In genomic region chr3:126581569-126581968, GRCh38 we compare ENCODE assay signal across 43 cellular contexts. TPM values are rescaled to one million over a fixed set of nuclear protein-coding genes. Genes with fewer than 3 reads are reported as not detected.
"Had no signal": no experiment of that assay in that cellular context is flagged by ENCODE, and none has a peak within 500 bp of the region (broad histone marks: within the 10 kb centered on the region; RNA-seq: fewer than 3 reads in every experiment).

No MANE protein-coding gene starts in this region.

- H3K9me3 ChIP-seq: adrenal gland had no signal

- H3K4me3 ChIP-seq: adrenal gland, ascending aorta, body of pancreas, breast epithelium, cardiac muscle cell had no signal

- H3K27ac ChIP-seq: adrenal gland, ascending aorta, body of pancreas, brain microvascular endothelial cell, breast epithelium, cardiac muscle cell had no signal

- H3K9me3 Mint-ChIP-seq: activated naive CD4-positive, alpha-beta T cell treated with anti-CD3 and anti-CD28 coated beads for 36 hours; activated naive CD4-positive, alpha-beta T cell treated with anti-CD3 and anti-CD28 coated beads, Interleukin-2, amount 10 ng/mL, durations not matched to agents 7 days and 5 days; activated naive CD4-positive, alpha-beta T cell treated with anti-CD3 and anti-CD28 coated beads, Interleukin-2, amount 50 U/mL, for 72 hours; activated naive CD8-positive, alpha-beta T cell treated with anti-CD3 and anti-CD28 coated beads for 36 hours; activated naive CD8-positive, alpha-beta T cell treated with anti-CD3 and anti-CD28 coated beads, Interleukin-2, amount 10 ng/mL, durations not matched to agents 7 days and 5 days; activated naive CD8-positive, alpha-beta T cell treated with anti-CD3 and anti-CD28 coated beads, Interleukin-2, amount 50 U/mL, for 24 hours; activated T-cell treated with anti-CD3 and anti-CD28 coated beads, Interleukin-2, amount 50 U/mL, for 72 hours; activated T-helper 1 cell treated with anti-CD3 and anti-CD28 coated beads, Interleukin-12 subunit alpha, Interleukin-12 subunit beta, Interleukin-2, Interleukin-4 antibody, amounts not matched to agents 30 ng/mL and 10 ng/mL and 1 ng/mL, durations not matched to agents 14 hours and 24 hours and 36 hours; activated T-helper 17 cell treated with anti-CD3 and anti-CD28 coated beads, Interleukin-2, amount 50 U/mL, for 72 hours; activated T-helper 2 cell treated with anti-CD3 and anti-CD28 coated beads, Interferon-gamma antibody, Interleukin-2, Interleukin-4, amounts not matched to agents 10 μg/mL and 5 μg/mL and 100 μg/mL, durations not matched to agents 14 hours and 24 hours and 36 hours; central memory CD8-positive, alpha-beta T cell had no signal

- H3K27me3 Mint-ChIP-seq: activated naive CD8-positive, alpha-beta T cell; activated naive CD8-positive, alpha-beta T cell treated with anti-CD3 and anti-CD28 coated beads for 36 hours; activated naive CD8-positive, alpha-beta T cell treated with anti-CD3 and anti-CD28 coated beads, Interleukin-2, amount 50 U/mL, for 24 hours had no signal

- H3K4me3 Mint-ChIP-seq: activated naive CD4-positive, alpha-beta T cell treated with anti-CD3 and anti-CD28 coated beads for 36 hours; activated naive CD4-positive, alpha-beta T cell treated with anti-CD3 and anti-CD28 coated beads, Interleukin-2, amount 10 ng/mL, durations not matched to agents 7 days and 5 days; activated naive CD4-positive, alpha-beta T cell treated with anti-CD3 and anti-CD28 coated beads, Interleukin-2, amount 50 U/mL, for 24 hours; activated naive CD8-positive, alpha-beta T cell; activated naive CD8-positive, alpha-beta T cell treated with anti-CD3 and anti-CD28 coated beads for 36 hours; activated naive CD8-positive, alpha-beta T cell treated with anti-CD3 and anti-CD28 coated beads, Interleukin-2, amount 10 ng/mL, durations not matched to agents 7 days and 5 days; activated naive CD8-positive, alpha-beta T cell treated with anti-CD3 and anti-CD28 coated beads, Interleukin-2, amount 50 U/mL, for 24 hours; activated T-cell treated with anti-CD3 and anti-CD28 coated beads, Interleukin-2, amount 50 U/mL, for 24 hours; activated T-cell treated with anti-CD3 and anti-CD28 coated beads, Interleukin-2, amount 50 U/mL, for 4 hours; activated T-cell treated with anti-CD3 and anti-CD28 coated beads, Interleukin-2, amount 50 U/mL, for 72 hours; activated T-helper 1 cell treated with anti-CD3 and anti-CD28 coated beads, Interleukin-12 subunit alpha, Interleukin-12 subunit beta, Interleukin-2, Interleukin-4 antibody, amounts not matched to agents 30 ng/mL and 10 ng/mL and 1 ng/mL, durations not matched to agents 14 hours and 24 hours and 36 hours; activated T-helper 17 cell treated with anti-CD3 and anti-CD28 coated beads, Interleukin-2, amount 50 U/mL, for 72 hours; brain; central memory CD8-positive, alpha-beta T cell had no signal

- H3K36me3 Mint-ChIP-seq: activated naive CD4-positive, alpha-beta T cell treated with anti-CD3 and anti-CD28 coated beads, Interleukin-2, amount 10 ng/mL, durations not matched to agents 7 days and 5 days; activated naive CD4-positive, alpha-beta T cell treated with anti-CD3 and anti-CD28 coated beads, Interleukin-2, amount 50 U/mL, for 24 hours; activated naive CD4-positive, alpha-beta T cell treated with anti-CD3 and anti-CD28 coated beads, Interleukin-2, amount 50 U/mL, for 72 hours; activated naive CD8-positive, alpha-beta T cell; activated naive CD8-positive, alpha-beta T cell treated with anti-CD3 and anti-CD28 coated beads for 36 hours; activated naive CD8-positive, alpha-beta T cell treated with anti-CD3 and anti-CD28 coated beads, Interleukin-2, amount 10 ng/mL, durations not matched to agents 7 days and 5 days had no signal

- DNase-seq: activated effector memory CD4-positive, alpha-beta T cell treated with anti-CD3 and anti-CD28 coated beads, Interleukin-2, amount 50 U/mL, for 16 hours; activated effector memory CD4-positive, alpha-beta T cell treated with Interleukin-2 at 50 U/mL for 16 hours; activated gamma-delta T cell; activated gamma-delta T cell treated with Interleukin-2 at 50 U/mL for 16 hours; activated naive CD4-positive, alpha-beta T cell; activated naive CD4-positive, alpha-beta T cell treated with anti-CD3 and anti-CD28 coated beads for 36 hours; activated naive CD4-positive, alpha-beta T cell treated with anti-CD3 and anti-CD28 coated beads, Interleukin-2, amount 10 ng/mL, durations not matched to agents 7 days and 5 days; activated naive CD4-positive, alpha-beta T cell treated with anti-CD3 and anti-CD28 coated beads, Interleukin-2, amount 50 U/mL, for 16 hours; activated naive CD4-positive, alpha-beta T cell treated with Interleukin-2 at 50 U/mL for 16 hours; activated naive CD8-positive, alpha-beta T cell treated with anti-CD3 and anti-CD28 coated beads for 36 hours; activated naive CD8-positive, alpha-beta T cell treated with anti-CD3 and anti-CD28 coated beads, Interleukin-2, amount 10 ng/mL, durations not matched to agents 7 days and 5 days; activated naive CD8-positive, alpha-beta T cell treated with anti-CD3 and anti-CD28 coated beads, Interleukin-2, amount 50 U/mL, for 24 hours; activated T-cell treated with anti-CD3 and anti-CD28 coated beads, Interleukin-2, amount 50 U/mL, for 24 hours; activated T-cell treated with anti-CD3 and anti-CD28 coated beads, Interleukin-2, amount 50 U/mL, for 4 hours; activated T-cell treated with anti-CD3 and anti-CD28 coated beads, Interleukin-2, amount 50 U/mL, for 48 hours; activated T-cell treated with anti-CD3 and anti-CD28 coated beads, Interleukin-2, amount 50 U/mL, for 72 hours; adrenal gland; amniotic stem cell; amygdala; anterior cingulate cortex; aorta; body of pancreas; brain microvascular endothelial cell; caudate nucleus; central memory CD4-positive, alpha-beta T cell; cerebellar nuclear complex had no signal

- H3K27ac Mint-ChIP-seq: activated naive CD4-positive, alpha-beta T cell treated with anti-CD3 and anti-CD28 coated beads for 36 hours; activated naive CD4-positive, alpha-beta T cell treated with anti-CD3 and anti-CD28 coated beads, Interleukin-2, amount 10 ng/mL, durations not matched to agents 7 days and 5 days; activated naive CD4-positive, alpha-beta T cell treated with anti-CD3 and anti-CD28 coated beads, Interleukin-2, amount 50 U/mL, for 24 hours; activated naive CD4-positive, alpha-beta T cell treated with anti-CD3 and anti-CD28 coated beads, Interleukin-2, amount 50 U/mL, for 72 hours; activated naive CD8-positive, alpha-beta T cell; activated naive CD8-positive, alpha-beta T cell treated with anti-CD3 and anti-CD28 coated beads for 36 hours; activated naive CD8-positive, alpha-beta T cell treated with anti-CD3 and anti-CD28 coated beads, Interleukin-2, amount 10 ng/mL, durations not matched to agents 7 days and 5 days; activated naive CD8-positive, alpha-beta T cell treated with anti-CD3 and anti-CD28 coated beads, Interleukin-2, amount 50 U/mL, for 24 hours; activated T-cell treated with anti-CD3 and anti-CD28 coated beads, Interleukin-2, amount 50 U/mL, for 24 hours; activated T-cell treated with anti-CD3 and anti-CD28 coated beads, Interleukin-2, amount 50 U/mL, for 72 hours; activated T-helper 1 cell treated with anti-CD3 and anti-CD28 coated beads, Interleukin-12 subunit alpha, Interleukin-12 subunit beta, Interleukin-2, Interleukin-4 antibody, amounts not matched to agents 30 ng/mL and 10 ng/mL and 1 ng/mL, durations not matched to agents 14 hours and 24 hours and 36 hours; activated T-helper 17 cell treated with anti-CD3 and anti-CD28 coated beads, Interleukin-2, amount 50 U/mL, for 72 hours; activated T-helper 2 cell treated with anti-CD3 and anti-CD28 coated beads, Interferon-gamma antibody, Interleukin-2, Interleukin-4, amounts not matched to agents 10 μg/mL and 5 μg/mL and 100 μg/mL, durations not matched to agents 14 hours and 24 hours and 36 hours; brain had no signal

- H3K36me3 ChIP-seq: adrenal gland, ascending aorta, brain microvascular endothelial cell, breast epithelium, cardiac muscle cell had no signal

- H3K4me1 Mint-ChIP-seq: activated naive CD4-positive, alpha-beta T cell treated with anti-CD3 and anti-CD28 coated beads, Interleukin-2, amount 10 ng/mL, durations not matched to agents 7 days and 5 days; activated naive CD4-positive, alpha-beta T cell treated with anti-CD3 and anti-CD28 coated beads, Interleukin-2, amount 50 U/mL, for 24 hours; activated naive CD8-positive, alpha-beta T cell treated with anti-CD3 and anti-CD28 coated beads, Interleukin-2, amount 10 ng/mL, durations not matched to agents 7 days and 5 days; activated naive CD8-positive, alpha-beta T cell treated with anti-CD3 and anti-CD28 coated beads, Interleukin-2, amount 50 U/mL, for 24 hours; activated T-helper 17 cell treated with anti-CD3 and anti-CD28 coated beads, Interleukin-2, amount 50 U/mL, for 72 hours; brain; central memory CD8-positive, alpha-beta T cell had no signal

- H3K27me3 ChIP-seq: adrenal gland, ascending aorta, body of pancreas, breast epithelium, cardiac muscle cell had no signal

- H3K4me1 ChIP-seq: adrenal gland, ascending aorta, body of pancreas, breast epithelium had no signal

RNA-seq across cellular contexts. Expression of gene C3orf22, which starts 22.8 kb away (rescaled TPM):
- total RNA-seq: activated naive CD4-positive, alpha-beta T cell treated with anti-CD3 and anti-CD28 coated beads for 36 hours; activated naive CD4-positive, alpha-beta T cell treated with anti-CD3 and anti-CD28 coated beads, Interleukin-2, amount 50 U/mL, for 72 hours; activated naive CD8-positive, alpha-beta T cell treated with anti-CD3 and anti-CD28 coated beads for 36 hours; activated naive CD8-positive, alpha-beta T cell treated with anti-CD3 and anti-CD28 coated beads, Interleukin-2, amount 10 ng/mL, durations not matched to agents 7 days and 5 days; activated T-cell treated with anti-CD3 and anti-CD28 coated beads, Interleukin-2, amount 50 U/mL, for 4 hours; activated T-cell treated with anti-CD3 and anti-CD28 coated beads, Interleukin-2, amount 50 U/mL, for 72 hours; activated T-helper 1 cell treated with anti-CD3 and anti-CD28 coated beads, Interleukin-12 subunit alpha, Interleukin-12 subunit beta, Interleukin-2, Interleukin-4 antibody, amounts not matched to agents 30 ng/mL and 10 ng/mL and 1 ng/mL, durations not matched to agents 14 hours and 24 hours and 36 hours; activated T-helper 17 cell treated with anti-CD3 and anti-CD28 coated beads, Interleukin-2, amount 50 U/mL, for 72 hours; activated T-helper 2 cell treated with anti-CD3 and anti-CD28 coated beads, Interferon-gamma antibody, Interleukin-2, Interleukin-4, amounts not matched to agents 10 μg/mL and 5 μg/mL and 100 μg/mL, durations not matched to agents 14 hours and 24 hours and 36 hours; adrenal gland; aorta; ascending aorta; astrocyte; body of pancreas; breast epithelium; bronchial epithelial cell; cardiac muscle cell; cardiac septum; chondrocyte had no signal
- polyA plus RNA-seq: adipose tissue, adrenal gland, aorta, cardiac muscle cell had no signal

RNA-seq across cellular contexts. Expression of gene CHST13, which starts 57.6 kb away (rescaled TPM):
- total RNA-seq: activated naive CD4-positive, alpha-beta T cell treated with anti-CD3 and anti-CD28 coated beads for 36 hours; activated naive CD4-positive, alpha-beta T cell treated with anti-CD3 and anti-CD28 coated beads, Interleukin-2, amount 50 U/mL, for 72 hours; activated naive CD8-positive, alpha-beta T cell treated with anti-CD3 and anti-CD28 coated beads for 36 hours; activated T-cell treated with anti-CD3 and anti-CD28 coated beads, Interleukin-2, amount 50 U/mL, for 4 hours; activated T-cell treated with anti-CD3 and anti-CD28 coated beads, Interleukin-2, amount 50 U/mL, for 72 hours; activated T-helper 1 cell treated with anti-CD3 and anti-CD28 coated beads, Interleukin-12 subunit alpha, Interleukin-12 subunit beta, Interleukin-2, Interleukin-4 antibody, amounts not matched to agents 30 ng/mL and 10 ng/mL and 1 ng/mL, durations not matched to agents 14 hours and 24 hours and 36 hours; activated T-helper 17 cell treated with anti-CD3 and anti-CD28 coated beads, Interleukin-2, amount 50 U/mL, for 72 hours; activated T-helper 2 cell treated with anti-CD3 and anti-CD28 coated beads, Interferon-gamma antibody, Interleukin-2, Interleukin-4, amounts not matched to agents 10 μg/mL and 5 μg/mL and 100 μg/mL, durations not matched to agents 14 hours and 24 hours and 36 hours; ascending aorta; astrocyte; bronchial epithelial cell; cerebellum; chondrocyte had no signal
- polyA plus RNA-seq: aorta had no signal
